8 cellular contexts compared by ENCODE assay signal in the genomic region with DNA sequence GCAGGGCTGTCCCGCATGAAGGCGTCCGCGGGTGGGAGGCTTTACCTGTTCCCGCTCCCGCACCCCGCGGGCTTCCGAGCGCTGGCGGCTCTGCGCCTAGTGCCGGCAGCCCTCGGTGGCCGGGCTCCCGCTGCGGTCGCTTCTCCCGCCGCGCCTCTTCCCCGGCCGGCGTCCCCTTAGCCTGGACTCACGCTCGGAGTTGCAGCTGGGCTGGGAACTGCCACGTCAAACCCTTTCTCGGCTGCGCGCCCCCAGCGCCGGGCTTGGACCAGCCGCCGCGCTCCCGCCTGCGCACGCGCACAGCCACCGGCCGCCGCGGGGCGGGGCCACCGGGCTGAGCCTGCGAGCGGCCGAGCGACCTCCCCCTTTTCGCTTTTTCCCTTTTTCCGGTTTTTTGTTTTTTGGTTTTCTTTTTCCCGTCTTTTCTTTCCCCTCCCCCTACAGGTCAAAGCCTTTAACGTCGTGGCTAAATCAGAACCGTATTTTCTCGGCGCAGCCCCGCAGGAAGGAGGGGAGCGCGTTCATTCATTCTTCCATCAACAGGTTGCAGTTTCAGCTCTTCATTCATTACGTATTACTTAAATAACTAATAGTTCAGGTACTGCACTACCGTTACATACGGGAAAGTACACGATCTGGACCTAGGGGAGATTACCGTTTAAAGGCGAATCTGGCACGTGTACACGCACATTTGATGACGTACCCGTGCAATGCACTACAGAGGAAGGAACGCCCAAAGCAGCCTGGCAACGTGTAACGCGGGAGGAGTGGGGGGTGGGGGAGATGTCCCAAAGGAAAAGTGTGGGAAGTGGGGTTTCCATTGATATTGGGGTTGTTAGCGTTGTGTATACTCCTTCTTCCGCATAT. TPM values are rescaled to one million over a fixed set of nuclear protein-coding genes. Genes with fewer than 3 reads are reported as not detected.
DNase-seq lines count a peak whose midpoint lies in the region; ATAC-seq and TF ChIP-seq lines count a peak whose summit lies in the region.

A gene with protein sequence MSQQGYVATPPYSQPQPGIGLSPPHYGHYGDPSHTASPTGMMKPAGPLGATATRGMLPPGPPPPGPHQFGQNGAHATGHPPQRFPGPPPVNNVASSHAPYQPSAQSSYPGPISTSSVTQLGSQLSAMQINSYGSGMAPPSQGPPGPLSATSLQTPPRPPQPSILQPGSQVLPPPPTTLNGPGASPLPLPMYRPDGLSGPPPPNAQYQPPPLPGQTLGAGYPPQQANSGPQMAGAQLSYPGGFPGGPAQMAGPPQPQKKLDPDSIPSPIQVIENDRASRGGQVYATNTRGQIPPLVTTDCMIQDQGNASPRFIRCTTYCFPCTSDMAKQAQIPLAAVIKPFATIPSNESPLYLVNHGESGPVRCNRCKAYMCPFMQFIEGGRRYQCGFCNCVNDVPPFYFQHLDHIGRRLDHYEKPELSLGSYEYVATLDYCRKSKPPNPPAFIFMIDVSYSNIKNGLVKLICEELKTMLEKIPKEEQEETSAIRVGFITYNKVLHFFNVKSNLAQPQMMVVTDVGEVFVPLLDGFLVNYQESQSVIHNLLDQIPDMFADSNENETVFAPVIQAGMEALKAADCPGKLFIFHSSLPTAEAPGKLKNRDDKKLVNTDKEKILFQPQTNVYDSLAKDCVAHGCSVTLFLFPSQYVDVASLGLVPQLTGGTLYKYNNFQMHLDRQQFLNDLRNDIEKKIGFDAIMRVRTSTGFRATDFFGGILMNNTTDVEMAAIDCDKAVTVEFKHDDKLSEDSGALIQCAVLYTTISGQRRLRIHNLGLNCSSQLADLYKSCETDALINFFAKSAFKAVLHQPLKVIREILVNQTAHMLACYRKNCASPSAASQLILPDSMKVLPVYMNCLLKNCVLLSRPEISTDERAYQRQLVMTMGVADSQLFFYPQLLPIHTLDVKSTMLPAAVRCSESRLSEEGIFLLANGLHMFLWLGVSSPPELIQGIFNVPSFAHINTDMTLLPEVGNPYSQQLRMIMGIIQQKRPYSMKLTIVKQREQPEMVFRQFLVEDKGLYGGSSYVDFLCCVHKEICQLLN (minus strand): TSS at position 231 of the 867 bp plus-strand sequence. CDS start 2,430 bp downstream, outside the sequence.

- TF ChIP-seq CTCF in GM12875 (IDR thresholded peaks at IDR 0.05; ENCODE audit: borderline replicate concordance, insufficient read depth, low read depth, low read length) (0 out of 2 replicates have a peak, but pooled peaks have one; percentile 13), adrenal gland (IDR thresholded peaks at IDR 0.05) (peak in 4 of 6 experiments; percentile 14 to 23 (median 19)), progenitor cell of endocrine pancreas (IDR thresholded peaks at IDR 0.05; ENCODE audit: unreplicated experiment) (no peak)

- H3K27me3 ChIP-seq in adrenal gland = no peaks in the 10 kb centered on the region

- H3K36me3 ChIP-seq in adrenal gland (replicated peaks in 1 of 2) = peaks cover 0 to 22% of the 10 kb centered on the region in 2 donors

- H3K27me3 Mint-ChIP-seq in progenitor cell of endocrine pancreas = peaks cover 9% of the 10 kb centered on the region

- H3K4me3 ChIP-seq in GM12875 (ENCODE audit: low read depth, low read length) (peak within 1 kb of the TSS; percentile 98), adrenal gland (peak within 1 kb of the TSS; percentile 52 to 99 (median 85))

- DNase-seq in NCI-H1092 (lab: John Stamatoyannopoulos, UW) (peak; percentile 78), T-helper 1 cell (peak; percentile 72 to 86 (median 78)), adrenal gland (peak; percentile 87 to 92 (median 90)), left cardiac atrium (peak; percentile 92), progenitor cell of endocrine pancreas (ENCODE audit: low spot score, unreplicated experiment) (peak; percentile 88), ureter (ENCODE audit: low spot score) (peak; percentile 90)

- H3K27ac Mint-ChIP-seq in progenitor cell of endocrine pancreas = peak within 1 kb of the TSS; percentile 97

- peak; percentile 85 to 89 for TF ChIP-seq POLR2A in adrenal gland (IDR thresholded peaks at IDR 0.05)

- peak within 1 kb of the TSS; percentile 91 for H3K4me3 Mint-ChIP-seq in progenitor cell of endocrine pancreas (ENCODE audit: low read depth)

- no peaks in the 10 kb centered on the region for H3K9me3 ChIP-seq in adrenal gland (replicated peaks in 1 of 3)

- no peaks in the 10 kb centered on the region for H3K9me3 Mint-ChIP-seq in progenitor cell of endocrine pancreas (ENCODE audit: low read depth)

- peaks cover 8% of the 10 kb centered on the region for H3K36me3 Mint-ChIP-seq in progenitor cell of endocrine pancreas (ENCODE audit: insufficient read depth)

- intact Hi-C loops in adrenal gland (cut with DNase I) = no loop called here
- intact Hi-C loops in left cardiac atrium (cut with DNase I) = no loop called here

- peaks cover 7% of the 10 kb centered on the region for H3K4me1 Mint-ChIP-seq in progenitor cell of endocrine pancreas (ENCODE audit: low read depth)

- H3K4me1 ChIP-seq in adrenal gland (replicated peaks in 1 of 2) = peaks cover 0 to 30% of the 10 kb centered on the region in 2 donors

- peak within 1 kb of the TSS; percentile 74 to 99 (median 95) for H3K27ac ChIP-seq in adrenal gland

- WGBS in adrenal gland, 4 donors = 0 to 1% (median 0%) methylated on average over 47 to 76 of the region's 76 CpGs

- ATAC-seq in HG02610 (IDR thresholded peaks at IDR 0.05; ENCODE audit: unreplicated experiment) (peak; percentile 68), left cardiac atrium (peak; percentile 96)

RNA-seq across cellular contexts. Expression of the gene that starts here (rescaled TPM):
- total RNA-seq in adrenal gland = 10 to 100 TPM; 25.5 to 76.7 (median 35.3) TPM
- 10 to 100 TPM in 1 of 3 donors, 1 to 10 TPM in 2; 5.3 to 93.6 (median 7.2) TPM for polyA plus RNA-seq in adrenal gland
- total RNA-seq in left cardiac atrium = 10 to 100 TPM; 23.6 to 42.7 TPM
- 30.1 and 30.2 TPM in 2 replicates for total RNA-seq in progenitor cell of endocrine pancreas
- total RNA-seq in ureter = 66.7 TPM

Comparison
In these comparisons a context has a peak if more than half of its experiments do, and no peak if none do; other contexts are left out.
1. Peak in every context shown above with its lines: DNase-seq, ATAC-seq, H3K4me3 ChIP-seq and H3K27ac ChIP-seq.